Comparison of ENCODE assay signal across 10 cellular contexts in the genomic region with DNA sequence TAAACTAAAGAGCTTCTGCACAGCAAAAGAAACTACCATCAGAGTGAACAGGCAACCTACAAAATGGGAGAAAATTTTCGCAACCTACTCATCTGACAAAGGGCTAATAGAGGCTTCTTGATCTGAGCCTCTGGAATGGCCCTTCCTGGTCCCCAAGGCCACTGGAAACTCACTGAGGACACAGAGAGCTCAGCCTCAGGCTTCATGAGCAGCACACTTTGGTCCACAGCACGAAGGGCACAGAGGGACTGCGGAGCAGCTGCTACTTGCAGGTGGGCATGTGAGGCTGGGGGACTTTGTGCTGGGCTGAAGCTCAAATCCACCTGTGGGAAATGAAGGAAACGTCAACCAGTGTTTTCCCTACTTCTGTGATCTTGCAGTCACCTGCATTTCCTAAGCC. TPM values are rescaled to one million over a fixed set of nuclear protein-coding genes. Genes with fewer than 3 reads are reported as not detected.
"Had no signal": no experiment of that assay in that cellular context is flagged by ENCODE, and none has a peak within 500 bp of the region (broad histone marks: within the 10 kb centered on the region; RNA-seq: fewer than 3 reads in every experiment).

No MANE protein-coding gene starts in this region.

- H3K4me2 ChIP-seq: KMS-11 had no signal

- H3K4me3 ChIP-seq: K562 had no signal

- H3K9ac ChIP-seq: KMS-11 had no signal

- FAIRE-seq: HTR-8/SVneo, K562 had no signal

- H3K27ac ChIP-seq: HL-60, KMS-11 had no signal

- DNase-seq: IMR-90, KBM-7, KG1 had no signal

- ATAC-seq: K562 had no signal

RNA-seq across cellular contexts. Expression of a gene that starts 27.4 kb away (rescaled TPM):
- total RNA-seq: HT-29, HT1080, IMR-90, K562 had no signal
- polyA plus RNA-seq: IgD-negative memory B cell, IMR-90 had no signal
